Comparison of ENCODE assay signal across 17 cellular contexts in the genomic region with DNA sequence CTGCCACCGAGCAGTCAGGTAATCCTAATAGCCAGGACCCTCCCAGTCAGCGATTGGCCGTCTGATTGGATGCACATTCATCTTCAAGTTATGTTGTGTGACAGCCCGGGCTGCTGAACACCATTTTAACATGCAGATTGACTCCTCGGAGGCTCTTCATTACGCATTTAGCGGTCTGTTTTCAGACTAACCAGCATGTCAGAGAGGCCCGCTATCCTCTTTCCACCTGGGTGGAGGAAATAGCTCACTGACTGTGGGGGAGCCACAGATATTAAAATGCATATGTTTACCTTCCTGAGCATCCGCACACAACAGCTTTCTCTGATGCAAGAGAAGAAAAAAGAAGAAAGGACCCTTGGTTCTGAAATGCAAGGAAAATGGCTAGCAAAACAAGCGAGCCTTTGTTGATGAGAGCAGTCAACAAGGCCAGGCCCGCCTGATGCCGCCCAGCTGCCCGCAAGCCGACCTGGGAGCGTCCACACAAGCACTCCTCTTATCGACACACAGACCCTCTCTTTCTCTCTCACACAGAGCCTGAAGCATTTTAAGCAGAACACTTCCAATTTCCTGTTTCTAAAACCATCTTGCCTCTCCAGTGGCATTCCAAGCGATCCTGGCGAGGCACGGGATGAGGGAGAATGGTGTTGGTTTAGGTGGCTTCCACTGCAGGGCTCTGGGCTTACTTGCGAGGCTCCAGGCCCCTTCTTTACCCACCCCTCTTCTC.
DNase-seq lines count a peak whose midpoint lies in the region; TF ChIP-seq lines count a peak whose summit lies in the region.
"Had no signal": no experiment of that assay in that cellular context is flagged by ENCODE, and none has a peak within 500 bp of the region (broad histone marks: within the 10 kb centered on the region; RNA-seq: fewer than 3 reads in every experiment).

No MANE protein-coding gene starts in this region.

- no peaks in the 10 kb centered on the region for H3K79me2 ChIP-seq in neural cell (replicated peaks; ENCODE audit: insufficient read depth, low read length)

- no peak overlapping the region for H3K27ac ChIP-seq in BLaER1
- peak overlapping the region; percentile 71 for H3K27ac ChIP-seq in neural cell (ENCODE audit: low read length)
- H3K27ac ChIP-seq in brain microvascular endothelial cell = no peak overlapping the region
- H3K27ac ChIP-seq in colonic mucosa = no peak overlapping the region

- TF ChIP-seq RAD21 in neural cell (conservative IDR thresholded peaks at IDR 0.05) = no peak

- TF ChIP-seq CTCF in neural cell (IDR thresholded peaks at IDR 0.05; ENCODE audit: poor library complexity, severe bottlenecking) (no peak), GM13977 (IDR thresholded peaks at IDR 0.05; ENCODE audit: extremely low read depth, insufficient read depth, missing control alignments) (no peak), brain microvascular endothelial cell (IDR thresholded peaks at IDR 0.05; ENCODE audit: low read depth, low read length, missing control alignments) (no peak), colonic mucosa (IDR thresholded peaks at IDR 0.05) (no peak)

- in situ Hi-C loops in GM13977 (cut with MboI; ENCODE audit: low pct_unique_long_range_greater_than_20kb, low sequenced_read_pairs, unreplicated experiment) = no loop called here
- in situ Hi-C loops in brain microvascular endothelial cell (cut with HindIII; ENCODE audit: low pct_ligation_motif_present, low sequenced_read_pairs) = no loop called here

- no peaks in the 10 kb centered on the region for H3K4me1 Mint-ChIP-seq in activated naive CD4-positive, alpha-beta T cell treated with anti-CD3 and anti-CD28 coated beads for 36 hours (ENCODE audit: low read depth)

- H3K27me3 Mint-ChIP-seq in activated naive CD4-positive, alpha-beta T cell treated with anti-CD3 and anti-CD28 coated beads for 36 hours (ENCODE audit: low read depth) = no peaks in the 10 kb centered on the region

- no peaks in the 10 kb centered on the region for H3K36me3 Mint-ChIP-seq in activated naive CD4-positive, alpha-beta T cell treated with anti-CD3 and anti-CD28 coated beads for 36 hours (ENCODE audit: low read depth)
- H3K36me3 Mint-ChIP-seq: activated naive CD4-positive, alpha-beta T cell treated with anti-CD3 and anti-CD28 coated beads, Interleukin-2, amount 50 U/mL, for 72 hours had no signal

- no peaks in the 10 kb centered on the region for H3K9me3 Mint-ChIP-seq in activated naive CD4-positive, alpha-beta T cell treated with anti-CD3 and anti-CD28 coated beads for 36 hours
- H3K9me3 Mint-ChIP-seq: activated naive CD4-positive, alpha-beta T cell treated with anti-CD3 and anti-CD28 coated beads, Interleukin-2, amount 50 U/mL, for 72 hours had no signal

- H3K4me2 ChIP-seq in BLaER1 = 0 out of 2 replicates have a peak overlapping the region, but pooled peaks have one; percentile 3
- no peak overlapping the region for H3K4me2 ChIP-seq in neural cell (ENCODE audit: low read length)

- CTCF ChIA-PET in activated naive CD4-positive, alpha-beta T cell treated with anti-CD3 and anti-CD28 coated beads for 36 hours (lab: Charles Lee) = no interaction called here

- no peak overlapping the region for H3K4me3 Mint-ChIP-seq in activated naive CD4-positive, alpha-beta T cell treated with anti-CD3 and anti-CD28 coated beads for 36 hours

- DNase-seq in RPMI7951 (ENCODE audit: low read depth) (peak; percentile 59), foreskin melanocyte (peak; percentile 100), GM13977 (ENCODE audit: low spot score) (no peak), brain microvascular endothelial cell (no peak), colonic mucosa (no peak)
- DNase-seq in activated naive CD4-positive, alpha-beta T cell treated with anti-CD3 and anti-CD28 coated beads for 36 hours = no peak
- DNase-seq: activated CD4-positive, alpha-beta T cell treated with anti-CD3 and anti-CD28 coated beads for 4 hours; cerebellar nuclear complex; GF-D8; KBM-7; NCI-H1092 treated with DMSO at 0.1 percent for 48 hours; NCI-H446 treated with DMSO at 0.1 percent for 48 hours; SHP77 treated with DMSO at 0.1 percent for 48 hours; T-helper 9 cell had no signal

- H3K9me3 ChIP-seq in BLaER1 (no peaks in the 10 kb centered on the region), neural cell (ENCODE audit: low read length) (no peaks in the 10 kb centered on the region), colonic mucosa (no peaks in the 10 kb centered on the region)

- TF ChIP-seq EP300 in neural cell (conservative IDR thresholded peaks at IDR 0.05; ENCODE audit: poor library complexity, severe bottlenecking) = peak; percentile 16

- no peak overlapping the region for H3K9ac ChIP-seq in BLaER1
- H3K9ac ChIP-seq in neural cell (ENCODE audit: low read length) = peak overlapping the region; percentile 42
- H3K9ac ChIP-seq in colonic mucosa (ENCODE audit: low read depth in 2 of 2, low read length in 2 of 2) = no peak overlapping the region

- no peaks in the 10 kb centered on the region for H3K27me3 ChIP-seq in BLaER1
- H3K27me3 ChIP-seq in neural cell (ENCODE audit: insufficient read depth, low read depth, low read length) = no peaks in the 10 kb centered on the region
- no peaks in the 10 kb centered on the region for H3K27me3 ChIP-seq in brain microvascular endothelial cell (replicated peaks)
- no peaks in the 10 kb centered on the region for H3K27me3 ChIP-seq in colonic mucosa

- no peak overlapping the region for H3K4me3 ChIP-seq in BLaER1
- H3K4me3 ChIP-seq in neural cell (ENCODE audit: low read length) = peak overlapping the region; percentile 24
- no peak overlapping the region for H3K4me3 ChIP-seq in brain microvascular endothelial cell (ENCODE audit: low read depth, low read length)
- no peak overlapping the region for H3K4me3 ChIP-seq in colonic mucosa

- H3K4me1 ChIP-seq in BLaER1 = peaks cover 17% of the 10 kb centered on the region
- no peaks in the 10 kb centered on the region for H3K4me1 ChIP-seq in colonic mucosa

- no peak overlapping the region for H3K27ac Mint-ChIP-seq in activated naive CD4-positive, alpha-beta T cell treated with anti-CD3 and anti-CD28 coated beads for 36 hours
- H3K27ac Mint-ChIP-seq: activated naive CD4-positive, alpha-beta T cell treated with anti-CD3 and anti-CD28 coated beads, Interleukin-2, amount 50 U/mL, for 72 hours had no signal

- H4K20me1 ChIP-seq in BLaER1 (no peaks in the 10 kb centered on the region), neural cell (ENCODE audit: insufficient read depth) (no peaks in the 10 kb centered on the region)

- no peak overlapping the region for H2AFZ ChIP-seq in neural cell (ENCODE audit: low read depth, low read length)

- intact Hi-C loops in activated naive CD4-positive, alpha-beta T cell treated with anti-CD3 and anti-CD28 coated beads for 36 hours (cut with micrococcal nuclease) = no loop called here
- intact Hi-C loops in colonic mucosa (cut with DNase I) = no loop called here

- H3K36me3 ChIP-seq in BLaER1 = peaks cover 27% of the 10 kb centered on the region
- no peaks in the 10 kb centered on the region for H3K36me3 ChIP-seq in neural cell (ENCODE audit: insufficient read depth, low read length)
- H3K36me3 ChIP-seq in brain microvascular endothelial cell (replicated peaks) = no peaks in the 10 kb centered on the region
- no peaks in the 10 kb centered on the region for H3K36me3 ChIP-seq in colonic mucosa

- no peaks in the 10 kb centered on the region for H3F3A ChIP-seq in neural cell (ENCODE audit: insufficient read depth, low read length, poor library complexity, severe bottlenecking)

- H3K9me2 ChIP-seq in neural cell (ENCODE audit: insufficient read depth, low read length) = no peaks in the 10 kb centered on the region

TF ChIP-seq in neural cell, 6 proteins besides CTCF, POLR2A, EP300 and RAD21:
- no peak for TF ChIP-seq EZH2 (IDR thresholded peaks at IDR 0.05; ENCODE audit: borderline replicate concordance, insufficient read depth, low read length, poor library complexity, severe bottlenecking)
- TF ChIP-seq TAF1 (IDR thresholded peaks at IDR 0.05; ENCODE audit: low read depth) = no peak
- TF ChIP-seq, protein P1, sequence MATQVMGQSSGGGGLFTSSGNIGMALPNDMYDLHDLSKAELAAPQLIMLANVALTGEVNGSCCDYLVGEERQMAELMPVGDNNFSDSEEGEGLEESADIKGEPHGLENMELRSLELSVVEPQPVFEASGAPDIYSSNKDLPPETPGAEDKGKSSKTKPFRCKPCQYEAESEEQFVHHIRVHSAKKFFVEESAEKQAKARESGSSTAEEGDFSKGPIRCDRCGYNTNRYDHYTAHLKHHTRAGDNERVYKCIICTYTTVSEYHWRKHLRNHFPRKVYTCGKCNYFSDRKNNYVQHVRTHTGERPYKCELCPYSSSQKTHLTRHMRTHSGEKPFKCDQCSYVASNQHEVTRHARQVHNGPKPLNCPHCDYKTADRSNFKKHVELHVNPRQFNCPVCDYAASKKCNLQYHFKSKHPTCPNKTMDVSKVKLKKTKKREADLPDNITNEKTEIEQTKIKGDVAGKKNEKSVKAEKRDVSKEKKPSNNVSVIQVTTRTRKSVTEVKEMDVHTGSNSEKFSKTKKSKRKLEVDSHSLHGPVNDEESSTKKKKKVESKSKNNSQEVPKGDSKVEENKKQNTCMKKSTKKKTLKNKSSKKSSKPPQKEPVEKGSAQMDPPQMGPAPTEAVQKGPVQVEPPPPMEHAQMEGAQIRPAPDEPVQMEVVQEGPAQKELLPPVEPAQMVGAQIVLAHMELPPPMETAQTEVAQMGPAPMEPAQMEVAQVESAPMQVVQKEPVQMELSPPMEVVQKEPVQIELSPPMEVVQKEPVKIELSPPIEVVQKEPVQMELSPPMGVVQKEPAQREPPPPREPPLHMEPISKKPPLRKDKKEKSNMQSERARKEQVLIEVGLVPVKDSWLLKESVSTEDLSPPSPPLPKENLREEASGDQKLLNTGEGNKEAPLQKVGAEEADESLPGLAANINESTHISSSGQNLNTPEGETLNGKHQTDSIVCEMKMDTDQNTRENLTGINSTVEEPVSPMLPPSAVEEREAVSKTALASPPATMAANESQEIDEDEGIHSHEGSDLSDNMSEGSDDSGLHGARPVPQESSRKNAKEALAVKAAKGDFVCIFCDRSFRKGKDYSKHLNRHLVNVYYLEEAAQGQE (IDR thresholded peaks at IDR 0.05; ENCODE audit: borderline replicate concordance) = no peak
- no peak for TF ChIP-seq POLR2AphosphoS5 (IDR thresholded peaks at IDR 0.05)
- TF ChIP-seq SMC3 (conservative IDR thresholded peaks at IDR 0.05; ENCODE audit: poor library complexity) = no peak
- no peak for TF ChIP-seq MXI1 (conservative IDR thresholded peaks at IDR 0.05; ENCODE audit: poor library complexity, severe bottlenecking)

Comparison
In these comparisons a context has a peak if more than half of its experiments do, and no peak if none do; other contexts are left out.
1. DNase-seq: peak in RPMI7951 (single experiment) and foreskin melanocyte (single experiment); none in GM13977 (single experiment), brain microvascular endothelial cell (single experiment), activated naive CD4-positive, alpha-beta T cell treated with anti-CD3 and anti-CD28 coated beads for 36 hours (single experiment) and colonic mucosa (single experiment).